20 cellular contexts compared by ENCODE assay signal in the genomic region with DNA sequence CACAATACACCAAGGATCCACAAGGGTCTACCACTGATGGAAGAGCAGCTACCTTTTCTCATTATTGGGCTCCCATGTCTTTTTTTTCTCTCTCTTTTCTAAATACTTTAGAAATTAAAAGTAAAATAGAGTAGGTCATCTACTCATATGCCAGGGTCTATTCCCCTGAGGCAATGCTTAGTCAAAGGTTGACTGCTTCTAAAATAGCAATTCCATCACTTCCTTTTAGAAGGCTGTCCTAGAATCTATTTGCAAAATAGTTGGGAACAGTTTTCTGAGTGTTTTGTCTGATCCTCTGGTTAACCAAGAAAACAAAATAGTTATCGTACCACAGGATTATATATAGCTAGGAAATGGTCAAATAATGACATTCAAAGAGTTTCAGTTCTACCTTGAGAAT.
A peak's percentile ranks its signal among the peaks of the same experiment; 100 is the strongest.
DNase-seq lines count a peak whose midpoint lies in the region; ATAC-seq and TF ChIP-seq lines count a peak whose summit lies in the region.
"Had no signal": no experiment of that assay in that cellular context is flagged by ENCODE, and none has a peak within 500 bp of the region (broad histone marks: within the 10 kb centered on the region; RNA-seq: fewer than 3 reads in every experiment).

No MANE protein-coding gene starts in this region.

- H3K27ac ChIP-seq in mammary epithelial cell (ENCODE audit: insufficient read depth, low read depth, low read length), result no peak overlapping the region
- H3K27ac ChIP-seq in aorta (ENCODE audit: low read depth in 1 of 2, low read length in 2 of 2), result peak overlapping the region; percentile 70 to 94
- H3K27ac ChIP-seq: breast epithelium, foreskin keratinocyte had no signal

- in situ Hi-C loops in mammary epithelial cell (cut with MboI; ENCODE audit: low sequenced_read_pairs in 2 of 2), result no loop called here

- no peaks in the 10 kb centered on the region for H3K4me1 Mint-ChIP-seq in MCF 10A (ENCODE audit: insufficient read depth, unreplicated experiment)
- H3K4me1 Mint-ChIP-seq in activated CD8-positive, alpha-beta T cell treated with anti-CD3 and anti-CD28 coated beads for 36 hours (ENCODE audit: low read depth), result no peaks in the 10 kb centered on the region
- H3K4me1 Mint-ChIP-seq: activated CD4-positive, alpha-beta T cell treated with anti-CD3 and anti-CD28 coated beads, Interleukin-2, amount 10 ng/mL, durations not matched to agents 24 days and 14 days; activated naive CD4-positive, alpha-beta T cell treated with anti-CD3 and anti-CD28 coated beads, Interleukin-2, amount 50 U/mL, for 24 hours; GM23338 had no signal

- H3K4me3 ChIP-seq in mammary epithelial cell (replicated peaks in 1 of 3; ENCODE audit: insufficient read depth in 1 of 3, low read depth in 2 of 3, low read length in 3 of 3) (no peak overlapping the region), choroid plexus epithelial cell (ENCODE audit: low read depth, low read length) (no peak overlapping the region), aorta (ENCODE audit: low read length in 2 of 2) (no peak overlapping the region)
- H3K4me3 ChIP-seq: breast epithelium, GM23338 had no signal

- H3K9ac ChIP-seq in mammary epithelial cell (ENCODE audit: insufficient read depth, low read length), result no peak overlapping the region

- DNase-seq in MCF 10A (ENCODE audit: unreplicated experiment) (no peak), mammary epithelial cell (no peak), choroid plexus epithelial cell (ENCODE audit: low read depth) (peak; percentile 84), myocyte (ENCODE audit: low read depth) (peak; percentile 58), aorta (no peak), LoVo (ENCODE audit: low spot score) (no peak), NAMALWA (ENCODE audit: low spot score) (no peak)
- no peak for DNase-seq in activated CD8-positive, alpha-beta T cell treated with anti-CD3 and anti-CD28 coated beads for 36 hours
- DNase-seq: 8988T; activated CD4-positive, alpha-beta T cell treated with anti-CD3 and anti-CD28 coated beads, Interleukin-2, amount 10 ng/mL, durations not matched to agents 24 days and 14 days; DMS153; effector memory CD4-positive, alpha-beta T cell; foreskin keratinocyte; IMR-90; NCI-H2081 treated with DMSO at 0.1 percent for 48 hours had no signal

- TF ChIP-seq CTCF in MCF 10A (IDR thresholded peaks at IDR 0.05; ENCODE audit: unreplicated experiment) (no peak), mammary epithelial cell (conservative IDR thresholded peaks at IDR 0.05 in 1 of 2, IDR thresholded peaks at IDR 0.05 in 1 of 2; ENCODE audit: extremely low read depth in 1 of 2, insufficient read depth in 1 of 2, low read depth in 1 of 2, low read length in 2 of 2) (no peak), choroid plexus epithelial cell (conservative IDR thresholded peaks at IDR 0.05; ENCODE audit: low read depth, low read length) (no peak)
- TF ChIP-seq CTCF in activated CD8-positive, alpha-beta T cell treated with anti-CD3 and anti-CD28 coated beads for 36 hours (IDR thresholded peaks at IDR 0.05), result no peak

- H2AFZ ChIP-seq in mammary epithelial cell (ENCODE audit: low read depth, low read length), result no peak overlapping the region
- H2AFZ ChIP-seq: GM23338 had no signal

- H3K27ac Mint-ChIP-seq in MCF 10A (ENCODE audit: low read depth, unreplicated experiment), result peak overlapping the region; percentile 42
- H3K27ac Mint-ChIP-seq in activated CD8-positive, alpha-beta T cell treated with anti-CD3 and anti-CD28 coated beads for 36 hours, result no peak overlapping the region
- H3K27ac Mint-ChIP-seq: activated CD4-positive, alpha-beta T cell treated with anti-CD3 and anti-CD28 coated beads, Interleukin-2, amount 10 ng/mL, durations not matched to agents 24 days and 14 days; activated naive CD4-positive, alpha-beta T cell treated with anti-CD3 and anti-CD28 coated beads, Interleukin-2, amount 50 U/mL, for 24 hours; GM23338 had no signal

- no peaks in the 10 kb centered on the region for H3K27me3 Mint-ChIP-seq in MCF 10A (ENCODE audit: insufficient read depth, unreplicated experiment)
- H3K27me3 Mint-ChIP-seq in activated CD8-positive, alpha-beta T cell treated with anti-CD3 and anti-CD28 coated beads for 36 hours, result no peaks in the 10 kb centered on the region
- H3K27me3 Mint-ChIP-seq: activated CD4-positive, alpha-beta T cell treated with anti-CD3 and anti-CD28 coated beads, Interleukin-2, amount 10 ng/mL, durations not matched to agents 24 days and 14 days; activated naive CD4-positive, alpha-beta T cell treated with anti-CD3 and anti-CD28 coated beads, Interleukin-2, amount 50 U/mL, for 24 hours had no signal

- H3K27me3 ChIP-seq in mammary epithelial cell (ENCODE audit: insufficient read depth, low read length) (no peaks in the 10 kb centered on the region), aorta (ENCODE audit: control insufficient read depth in 1 of 2, insufficient read depth in 2 of 2, low read length in 1 of 2) (no peaks in the 10 kb centered on the region)
- H3K27me3 ChIP-seq: breast epithelium, foreskin keratinocyte had no signal

- dilution Hi-C loops in mammary epithelial cell (cut with HindIII; ENCODE audit: low sequenced_read_pairs), result no loop called here

- no peaks in the 10 kb centered on the region for H4K20me1 ChIP-seq in mammary epithelial cell (ENCODE audit: insufficient read depth, low read length)

- no peak overlapping the region for H3K4me2 ChIP-seq in mammary epithelial cell (ENCODE audit: insufficient read depth, low read depth, low read length)
- H3K4me2 ChIP-seq: GM23338 had no signal

- H3K9me3 ChIP-seq in mammary epithelial cell (replicated peaks; ENCODE audit: insufficient read depth, low read length) (no peaks in the 10 kb centered on the region), aorta (ENCODE audit: control insufficient read depth, low read length) (no peaks in the 10 kb centered on the region)
- H3K9me3 ChIP-seq: breast epithelium had no signal

- no peaks in the 10 kb centered on the region for H3K36me3 ChIP-seq in mammary epithelial cell (ENCODE audit: insufficient read depth, low read length)
- no peaks in the 10 kb centered on the region for H3K36me3 ChIP-seq in aorta (ENCODE audit: control insufficient read depth in 1 of 2, insufficient read depth in 2 of 2, low read length in 1 of 2)
- H3K36me3 ChIP-seq: breast epithelium had no signal

- no peaks in the 10 kb centered on the region for H3K36me3 Mint-ChIP-seq in MCF 10A (ENCODE audit: insufficient read depth, unreplicated experiment)
- H3K36me3 Mint-ChIP-seq in activated CD8-positive, alpha-beta T cell treated with anti-CD3 and anti-CD28 coated beads for 36 hours (ENCODE audit: low read depth), result no peaks in the 10 kb centered on the region
- H3K36me3 Mint-ChIP-seq: activated naive CD4-positive, alpha-beta T cell treated with anti-CD3 and anti-CD28 coated beads, Interleukin-2, amount 50 U/mL, for 24 hours; CD14-positive monocyte had no signal

- peak; percentile 65 for ATAC-seq in aorta (ENCODE audit: low FRiP score)
- no peak for ATAC-seq in activated CD8-positive, alpha-beta T cell treated with anti-CD3 and anti-CD28 coated beads for 36 hours
- ATAC-seq: foreskin keratinocyte, GM23338, Panc1 had no signal

- no peaks in the 10 kb centered on the region for H3K4me1 ChIP-seq in mammary epithelial cell (ENCODE audit: insufficient read depth, low read length)
- peaks cover 2 to 5% of the 10 kb centered on the region in 2 donors for H3K4me1 ChIP-seq in aorta (ENCODE audit: control insufficient read depth in 1 of 2, insufficient read depth in 2 of 2, low read length in 2 of 2)
- H3K4me1 ChIP-seq: breast epithelium had no signal

- 60% methylated on average over 1 of the region's 1 CpG for WGBS in mammary epithelial cell (ENCODE audit: low coverage, missing lambda C conversion rate)
- WGBS in aorta, 2 donors, result 0 to 8% methylated on average over 1 of the region's 1 CpG

- CTCF ChIA-PET in MCF 10A (lab: Yijun Ruan, JAX), result no interaction called here
- CTCF ChIA-PET in mammary epithelial cell (lab: Charles Lee; ENCODE audit: low non-redundant PET), result no interaction called here
- CTCF ChIA-PET in activated CD8-positive, alpha-beta T cell treated with anti-CD3 and anti-CD28 coated beads for 36 hours (lab: Charles Lee), result no interaction called here

- no TSS peak for BruUV-seq in MCF 10A (replicated peaks; lab: Mats Ljungman, UMichigan)
- BruUV-seq in mammary epithelial cell (replicated peaks; lab: Mats Ljungman, UMichigan), result no TSS peak

- H3K9me3 Mint-ChIP-seq in MCF 10A (ENCODE audit: unreplicated experiment), result peaks cover 13% of the 10 kb centered on the region
- H3K9me3 Mint-ChIP-seq in activated CD8-positive, alpha-beta T cell treated with anti-CD3 and anti-CD28 coated beads for 36 hours, result peaks cover 7% of the 10 kb centered on the region

- POLR2A ChIA-PET in MCF 10A (lab: Yijun Ruan, JAX), result interaction anchor here (0.6 kb wide), 2 partner anchors 15 to 30 kb away, joined by 3 read pairs; no protein-coding TSS in a partner anchor
- POLR2A ChIA-PET in activated CD8-positive, alpha-beta T cell treated with anti-CD3 and anti-CD28 coated beads for 36 hours (lab: Charles Lee), result no interaction called here

- no peak overlapping the region for H3K4me3 Mint-ChIP-seq in MCF 10A (ENCODE audit: unreplicated experiment)
- H3K4me3 Mint-ChIP-seq in activated CD8-positive, alpha-beta T cell treated with anti-CD3 and anti-CD28 coated beads for 36 hours, result no peak overlapping the region
- H3K4me3 Mint-ChIP-seq: activated CD4-positive, alpha-beta T cell treated with anti-CD3 and anti-CD28 coated beads, Interleukin-2, amount 10 ng/mL, durations not matched to agents 24 days and 14 days; activated naive CD4-positive, alpha-beta T cell treated with anti-CD3 and anti-CD28 coated beads, Interleukin-2, amount 50 U/mL, for 24 hours; CD14-positive monocyte; GM23338 had no signal

- no peaks in the 10 kb centered on the region for H3K79me2 ChIP-seq in mammary epithelial cell (ENCODE audit: insufficient read depth, low read length)

- intact Hi-C loops in MCF 10A (cut with micrococcal nuclease) (no loop called here), mammary epithelial cell (cut with micrococcal nuclease) (no loop called here), aorta (cut with DNase I) (loop anchor here in 1 of 2 donors (10.0 kb wide), 1 partner anchor 171 kb away; a partner anchor contains a TSS)
- intact Hi-C loops in activated CD8-positive, alpha-beta T cell treated with anti-CD3 and anti-CD28 coated beads for 36 hours (cut with micrococcal nuclease), result no loop called here

Comparison
In these comparisons a context has a peak if more than half of its experiments do, and no peak if none do; other contexts are left out.
1. DNase-seq: peak in choroid plexus epithelial cell (single experiment) and myocyte (single experiment); none in MCF 10A (single experiment), mammary epithelial cell (single experiment), aorta (0 of 2), LoVo (single experiment), activated CD8-positive, alpha-beta T cell treated with anti-CD3 and anti-CD28 coated beads for 36 hours (single experiment) and NAMALWA (single experiment).